In the genomic region with DNA sequence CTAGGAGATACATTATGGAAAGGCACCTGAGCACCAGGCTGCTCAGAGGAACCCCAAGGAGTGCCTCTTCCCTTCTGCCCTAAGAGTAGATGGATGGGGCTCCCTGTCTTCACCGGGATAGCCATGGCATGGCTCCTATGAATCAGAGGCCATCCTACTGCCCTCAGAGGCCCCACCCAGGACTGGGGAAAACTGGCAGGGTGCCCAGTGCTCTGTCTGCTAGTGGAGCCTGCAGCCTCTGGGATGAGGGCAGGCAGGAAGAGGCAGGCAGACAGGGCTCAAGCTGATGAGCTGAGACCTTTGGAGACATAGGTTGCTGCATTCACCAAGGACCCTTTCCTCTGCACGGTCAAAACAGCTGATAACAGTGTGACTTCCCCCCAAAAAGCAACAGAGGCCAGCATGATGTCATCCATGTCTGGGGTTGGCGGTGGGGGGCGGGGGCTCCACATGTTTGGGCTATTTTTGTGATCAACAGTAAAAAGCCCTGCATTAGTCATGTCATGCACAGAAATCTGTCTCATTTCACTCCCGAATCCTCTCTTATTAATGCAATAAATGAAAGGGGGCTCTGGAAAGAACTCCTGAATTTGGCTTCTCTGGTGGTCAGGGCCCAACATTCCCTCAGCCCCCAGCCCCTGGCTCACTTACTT, we compare ENCODE assay signal across 11 cellular contexts.
A peak's percentile ranks its signal among the peaks of the same experiment; 100 is the strongest.
DNase-seq lines count a peak whose midpoint lies in the region; FAIRE-seq and TF ChIP-seq lines count a peak whose summit lies in the region.
"Had no signal": no experiment of that assay in that cellular context is flagged by ENCODE, and none has a peak within 500 bp of the region (broad histone marks: within the 10 kb centered on the region; RNA-seq: fewer than 3 reads in every experiment).

No MANE protein-coding gene starts in this region.

- H3K9ac ChIP-seq in endothelial cell of umbilical vein (replicated peaks; ENCODE audit: extremely low read depth, insufficient read depth, low read length) = no peak overlapping the region

- H3K4me3 ChIP-seq in endothelial cell of umbilical vein (replicated peaks in 1 of 3; ENCODE audit: insufficient read depth in 1 of 3, low read depth in 1 of 3, low read length in 3 of 3) (no peak overlapping the region), osteoblast (ENCODE audit: insufficient read depth, low read length) (no peak overlapping the region)

- H3K9me3 ChIP-seq in endothelial cell of umbilical vein (replicated peaks; ENCODE audit: control insufficient read depth, insufficient read depth, low read length) = no peaks in the 10 kb centered on the region
- H3K9me3 ChIP-seq in osteoblast (ENCODE audit: low read depth, low read length) = no peaks in the 10 kb centered on the region
- H3K9me3 ChIP-seq: neutrophil had no signal

- H3K9me1 ChIP-seq in endothelial cell of umbilical vein (replicated peaks; ENCODE audit: control insufficient read depth, extremely low read depth, insufficient read depth, low read length) = no peaks in the 10 kb centered on the region

- H2AFZ ChIP-seq in endothelial cell of umbilical vein (ENCODE audit: low read depth, low read length) (no peak overlapping the region), osteoblast (ENCODE audit: low read length) (peak overlapping the region; percentile 58)

- H3K4me1 ChIP-seq in endothelial cell of umbilical vein (ENCODE audit: control insufficient read depth, extremely low read depth, insufficient read depth, low read length) = no peaks in the 10 kb centered on the region
- H3K4me1 ChIP-seq in osteoblast (ENCODE audit: insufficient read depth, low read length) = peaks cover 11% of the 10 kb centered on the region

- H3K27ac ChIP-seq in endothelial cell of umbilical vein (ENCODE audit: insufficient read depth, low read depth, low read length) = no peak overlapping the region
- H3K27ac ChIP-seq in osteoblast (ENCODE audit: low read depth, low read length) = peak overlapping the region; percentile 47
- H3K27ac ChIP-seq: neutrophil had no signal

- H4K20me1 ChIP-seq in endothelial cell of umbilical vein (replicated peaks; ENCODE audit: control insufficient read depth, extremely low read depth, insufficient read depth, low read length) = no peaks in the 10 kb centered on the region
- no peaks in the 10 kb centered on the region for H4K20me1 ChIP-seq in osteoblast (ENCODE audit: insufficient read depth, low read length)

- FAIRE-seq in endothelial cell of umbilical vein (lab: Jason Lieb, UNC) (no peak), D721Med (lab: Jason Lieb, UNC) (no peak)

- dilution Hi-C loops in endothelial cell of umbilical vein (cut with MboI; ENCODE audit: extremely low pct_ligation_motif_present, low sequenced_read_pairs) = no loop called here

- TF ChIP-seq CTCF in endothelial cell of umbilical vein (IDR thresholded peaks at IDR 0.05; ENCODE audit: extremely low read depth in 1 of 2, insufficient read depth in 1 of 2, low read depth in 1 of 2, low read length in 2 of 2) (no peak), osteoblast (IDR thresholded peaks at IDR 0.05; ENCODE audit: extremely low read depth, low read depth, low read length) (no peak), D721Med (IDR thresholded peaks at IDR 0.05; ENCODE audit: insufficient read depth, missing control alignments) (no peak)

- BruUV-seq in endothelial cell of umbilical vein (replicated peaks; lab: Mats Ljungman, UMichigan) = no TSS peak

- DNase-seq in EH (ENCODE audit: low read depth) (peak; percentile 86), NCI-H226 (peak; percentile 57), endothelial cell of umbilical vein (ENCODE audit: low read depth, low spot score) (peak; percentile 15), osteoblast (ENCODE audit: insufficient read length, low spot score, missing footprints) (no peak), D721Med (ENCODE audit: insufficient read length, low spot score) (no peak), HPDE6-E6E7 (ENCODE audit: extremely low spot score) (no peak), germinal center (ENCODE audit: low spot score) (no peak), T-helper 9 cell (no peak)
- DNase-seq: GDM1, NCI-H345 had no signal

- POLR2A ChIA-PET in endothelial cell of umbilical vein (lab: Charles Lee) = no interaction called here

- H3K79me2 ChIP-seq in endothelial cell of umbilical vein (ENCODE audit: control insufficient read depth, insufficient read depth, low read length) (no peaks in the 10 kb centered on the region), osteoblast (ENCODE audit: insufficient read depth, low read length) (no peaks in the 10 kb centered on the region)

- H3K36me3 ChIP-seq in endothelial cell of umbilical vein (ENCODE audit: control insufficient read depth in 2 of 2, extremely low read depth in 1 of 2, insufficient read depth in 2 of 2, low read length in 2 of 2) = no peaks in the 10 kb centered on the region
- H3K36me3 ChIP-seq in osteoblast (ENCODE audit: insufficient read depth, low read length) = no peaks in the 10 kb centered on the region
- H3K36me3 ChIP-seq: neutrophil had no signal

- H3K4me2 ChIP-seq in endothelial cell of umbilical vein (ENCODE audit: insufficient read depth, low read length) = no peak overlapping the region
- H3K4me2 ChIP-seq in osteoblast (ENCODE audit: insufficient read depth, low read length) = peak overlapping the region; percentile 75

- no peak for TF ChIP-seq POLR2A in endothelial cell of umbilical vein (IDR thresholded peaks at IDR 0.05; ENCODE audit: low read depth, low read length)

- CTCF ChIA-PET in endothelial cell of umbilical vein (lab: Charles Lee) = interaction anchor here (1.4 kb wide), 1 partner anchor 208 kb away, joined by 3 read pairs; a partner anchor contains a TSS

- H3K27me3 ChIP-seq in endothelial cell of umbilical vein (ENCODE audit: control insufficient read depth in 2 of 2, insufficient read depth in 2 of 2, low read length in 2 of 2) (no peaks in the 10 kb centered on the region), osteoblast (ENCODE audit: insufficient read depth, low read length) (no peaks in the 10 kb centered on the region)
- H3K27me3 ChIP-seq: neutrophil had no signal

- intact Hi-C loops in endothelial cell of umbilical vein (cut with micrococcal nuclease) = loop anchor here (10.0 kb wide), 4 partner anchors 49 to 209 kb away; a partner anchor contains a TSS

TF ChIP-seq in endothelial cell of umbilical vein, 7 proteins besides CTCF, POLR2A, EP300 and RAD21:
- TF ChIP-seq, protein P1, sequence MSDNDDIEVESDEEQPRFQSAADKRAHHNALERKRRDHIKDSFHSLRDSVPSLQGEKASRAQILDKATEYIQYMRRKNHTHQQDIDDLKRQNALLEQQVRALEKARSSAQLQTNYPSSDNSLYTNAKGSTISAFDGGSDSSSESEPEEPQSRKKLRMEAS (IDR thresholded peaks at IDR 0.05; ENCODE audit: insufficient read depth, insufficient read length) = no peak
- TF ChIP-seq FOS (IDR thresholded peaks at IDR 0.05; ENCODE audit: borderline replicate concordance, insufficient read depth, low read length) (no peak), GATA2 (IDR thresholded peaks at IDR 0.05; ENCODE audit: insufficient read depth, insufficient read length, low read depth, low read length) (no peak), POLR2AphosphoS5 (IDR thresholded peaks at IDR 0.05; ENCODE audit: insufficient read depth, low read depth, low read length) (no peak), EZH2 (IDR thresholded peaks at IDR 0.05; ENCODE audit: borderline replicate concordance, low read depth, low read length, severe bottlenecking) (no peak)

Comparison
In these comparisons a context has a peak if more than half of its experiments do, and no peak if none do; other contexts are left out.
1. DNase-seq: peak in EH (single experiment), NCI-H226 (single experiment) and endothelial cell of umbilical vein (single experiment); none in osteoblast (single experiment), D721Med (single experiment), HPDE6-E6E7 (single experiment), germinal center (single experiment) and T-helper 9 cell (single experiment).